In genomic region chr7:30526163-30526562, GRCh38 we compare ENCODE assay signal across 21 cellular contexts.
"Had no signal": no experiment of that assay in that cellular context is flagged by ENCODE, and none has a peak within 500 bp of the region (broad histone marks: within the 10 kb centered on the region; RNA-seq: fewer than 3 reads in every experiment).

No MANE protein-coding gene starts in this region.

- H3K36me3 ChIP-seq: left lung, ovary, transverse colon, vagina had no signal

- ATAC-seq: activated CD8-positive, alpha-beta T cell treated with anti-CD3 and anti-CD28 coated beads for 36 hours; body of pancreas; effector memory CD8-positive, alpha-beta T cell; left lung; psoas muscle; right cardiac atrium had no signal

- H3K27me3 Mint-ChIP-seq: activated CD4-positive, alpha-beta T cell treated with anti-CD3 and anti-CD28 coated beads, Interleukin-2, amount 10 ng/mL, durations not matched to agents 24 days and 14 days; activated CD8-positive, alpha-beta T cell treated with anti-CD3 and anti-CD28 coated beads for 36 hours; activated T-cell treated with anti-CD3 and anti-CD28 coated beads, Interleukin-2, amount 50 U/mL, for 24 hours; effector memory CD8-positive, alpha-beta T cell; naive B cell; stimulated activated naive CD8-positive, alpha-beta T cell treated with anti-CD3 and anti-CD28 coated beads, Interleukin-15, Interleukin-2, amounts not matched to agents 100 ng/mL and 50 ng/mL, for 24 hours had no signal

- H3K27me3 ChIP-seq: body of pancreas, left lung, ovary, transverse colon, vagina had no signal

- H3K4me1 ChIP-seq: body of pancreas, psoas muscle had no signal

- H3K27ac Mint-ChIP-seq: activated CD4-positive, alpha-beta T cell treated with anti-CD3 and anti-CD28 coated beads, Interleukin-2, amount 10 ng/mL, durations not matched to agents 24 days and 14 days; activated CD8-positive, alpha-beta T cell treated with anti-CD3 and anti-CD28 coated beads for 36 hours; activated naive CD4-positive, alpha-beta T cell treated with anti-CD3 and anti-CD28 coated beads for 36 hours; activated T-cell treated with anti-CD3 and anti-CD28 coated beads, Interleukin-2, amount 50 U/mL, for 24 hours; stimulated activated naive CD8-positive, alpha-beta T cell treated with anti-CD3 and anti-CD28 coated beads, Interleukin-15, Interleukin-2, amounts not matched to agents 100 ng/mL and 50 ng/mL, for 24 hours had no signal

- H3K9me3 Mint-ChIP-seq: activated CD4-positive, alpha-beta T cell treated with anti-CD3 and anti-CD28 coated beads, Interleukin-2, amount 10 ng/mL, durations not matched to agents 24 days and 14 days; activated CD8-positive, alpha-beta T cell treated with anti-CD3 and anti-CD28 coated beads for 36 hours; activated naive CD4-positive, alpha-beta T cell treated with anti-CD3 and anti-CD28 coated beads for 36 hours; activated T-cell treated with anti-CD3 and anti-CD28 coated beads, Interleukin-2, amount 50 U/mL, for 24 hours; effector memory CD8-positive, alpha-beta T cell; naive B cell; stimulated activated naive CD8-positive, alpha-beta T cell treated with anti-CD3 and anti-CD28 coated beads, Interleukin-15, Interleukin-2, amounts not matched to agents 100 ng/mL and 50 ng/mL, for 24 hours had no signal

- DNase-seq: activated CD4-positive, alpha-beta T cell treated with anti-CD3 and anti-CD28 coated beads, Interleukin-2, amount 10 ng/mL, durations not matched to agents 24 days and 14 days; activated CD8-positive, alpha-beta T cell treated with anti-CD3 and anti-CD28 coated beads for 36 hours; activated naive CD4-positive, alpha-beta T cell treated with anti-CD3 and anti-CD28 coated beads for 36 hours; activated T-cell treated with anti-CD3 and anti-CD28 coated beads, Interleukin-2, amount 50 U/mL, for 24 hours; body of pancreas; dermis blood vessel endothelial cell; effector memory CD8-positive, alpha-beta T cell; foreskin melanocyte; hypothalamus; kidney; left lung; mammary epithelial cell; naive B cell; ovary; psoas muscle; right cardiac atrium; T1000; transverse colon had no signal

- H3K4me3 ChIP-seq: body of pancreas, left lung, ovary, psoas muscle, transverse colon, vagina had no signal

- H3K4me3 Mint-ChIP-seq: activated CD4-positive, alpha-beta T cell treated with anti-CD3 and anti-CD28 coated beads, Interleukin-2, amount 10 ng/mL, durations not matched to agents 24 days and 14 days; activated CD8-positive, alpha-beta T cell treated with anti-CD3 and anti-CD28 coated beads for 36 hours; activated naive CD4-positive, alpha-beta T cell treated with anti-CD3 and anti-CD28 coated beads for 36 hours; activated T-cell treated with anti-CD3 and anti-CD28 coated beads, Interleukin-2, amount 50 U/mL, for 24 hours; effector memory CD8-positive, alpha-beta T cell; naive B cell; stimulated activated naive CD8-positive, alpha-beta T cell treated with anti-CD3 and anti-CD28 coated beads, Interleukin-15, Interleukin-2, amounts not matched to agents 100 ng/mL and 50 ng/mL, for 24 hours had no signal

- H3K36me3 Mint-ChIP-seq: naive B cell had no signal

- H3K9me3 ChIP-seq: body of pancreas, left lung, ovary, psoas muscle, transverse colon, vagina had no signal

- H3K27ac ChIP-seq: body of pancreas, epithelial cell of prostate, left lung, ovary, psoas muscle, transverse colon, vagina had no signal
